ENCODE assay signal across 24 cellular contexts in genomic region chrX:5998901-5999300, GRCh38.
"Had no signal": no experiment of that assay in that cellular context is flagged by ENCODE, and none has a peak within 500 bp of the region (broad histone marks: within the 10 kb centered on the region; RNA-seq: fewer than 3 reads in every experiment).

No MANE protein-coding gene starts in this region.

- H3K4me3 ChIP-seq: lower lobe of right lung, ovary, right atrium auricular region, right lobe of liver, smooth muscle cell, tibial nerve, uterus had no signal

- H3K27ac Mint-ChIP-seq: naive thymus-derived CD8-positive, alpha-beta T cell; progenitor cell of endocrine pancreas; stimulated activated memory B cell treated with anti-CD40 and anti-IgM and Interleukin-4, amounts not matched to agents 10 μg/mL and 1 μg/mL and 100 μg/mL, for 72 hours; stimulated activated naive CD8-positive, alpha-beta T cell treated with anti-CD3 and anti-CD28 coated beads, Interleukin-15, amount 100 ng/mL, for 72 hours; type B pancreatic cell had no signal

- H3K27me3 Mint-ChIP-seq: naive thymus-derived CD8-positive, alpha-beta T cell; progenitor cell of endocrine pancreas; stimulated activated memory B cell treated with anti-CD40 and anti-IgM and Interleukin-4, amounts not matched to agents 10 μg/mL and 1 μg/mL and 100 μg/mL, for 72 hours; stimulated activated naive CD8-positive, alpha-beta T cell treated with anti-CD3 and anti-CD28 coated beads, Interleukin-15, amount 100 ng/mL, for 72 hours; type B pancreatic cell had no signal

- H3K36me3 Mint-ChIP-seq: naive thymus-derived CD8-positive, alpha-beta T cell; stimulated activated memory B cell treated with anti-CD40 and anti-IgM and Interleukin-4, amounts not matched to agents 10 μg/mL and 1 μg/mL and 100 μg/mL, for 72 hours had no signal

- DNase-seq: kidney glomerular epithelial cell; left cardiac atrium; lower lobe of right lung; mammary epithelial cell; mesenchymal stem cell; naive thymus-derived CD8-positive, alpha-beta T cell; ovary; right lobe of liver; stimulated activated CD4-positive, alpha-beta T cell treated with anti-CD3 and anti-CD28 coated beads, Interleukin-1b, Interleukin-23, amount 100 ng/mL, for 48 hours; stimulated activated CD4-positive, alpha-beta T cell treated with anti-CD3 and anti-CD28 coated beads, Interleukin-2, amount 100 ng/mL, for 48 hours; stimulated activated CD4-positive, alpha-beta T cell treated with anti-CD3 and anti-CD28 coated beads, Interleukin-4, amount 100 ng/mL, for 4 hours; stimulated activated CD8-positive, alpha-beta memory T cell treated with anti-CD3 and anti-CD28 coated beads, Interleukin-4, amount 100 ng/mL, for 48 hours; stimulated activated naive CD4-positive, alpha-beta T cell treated with Interleukin-2 at 50 U/mL for 16 hours; stimulated activated naive CD8-positive, alpha-beta T cell treated with anti-CD3 and anti-CD28 coated beads, Interleukin-15, amount 100 ng/mL, for 72 hours; substantia nigra; uterus had no signal

- H3K4me1 Mint-ChIP-seq: naive thymus-derived CD8-positive, alpha-beta T cell; nephron; stimulated activated memory B cell treated with anti-CD40 and anti-IgM and Interleukin-4, amounts not matched to agents 10 μg/mL and 1 μg/mL and 100 μg/mL, for 72 hours; stimulated activated naive CD8-positive, alpha-beta T cell treated with anti-CD3 and anti-CD28 coated beads, Interleukin-15, amount 100 ng/mL, for 72 hours had no signal

- H3K4me3 Mint-ChIP-seq: naive thymus-derived CD8-positive, alpha-beta T cell; nephron; stimulated activated memory B cell treated with anti-CD40 and anti-IgM and Interleukin-4, amounts not matched to agents 10 μg/mL and 1 μg/mL and 100 μg/mL, for 72 hours; stimulated activated naive CD8-positive, alpha-beta T cell treated with anti-CD3 and anti-CD28 coated beads, Interleukin-15, amount 100 ng/mL, for 72 hours; type B pancreatic cell had no signal

- H3K27me3 ChIP-seq: ovary, right atrium auricular region, right lobe of liver, tibial nerve, uterus had no signal

- H3K9me3 Mint-ChIP-seq: nephron; stimulated activated memory B cell treated with anti-CD40 and anti-IgM and Interleukin-4, amounts not matched to agents 10 μg/mL and 1 μg/mL and 100 μg/mL, for 72 hours; stimulated activated naive CD8-positive, alpha-beta T cell treated with anti-CD3 and anti-CD28 coated beads, Interleukin-15, amount 100 ng/mL, for 72 hours; type B pancreatic cell had no signal

- H3K9me3 ChIP-seq: lower lobe of right lung, ovary, right atrium auricular region, right lobe of liver, tibial nerve, uterus had no signal

- H3K27ac ChIP-seq: lower lobe of right lung, ovary, right atrium auricular region, right lobe of liver, tibial nerve, uterus had no signal

- H3K36me3 ChIP-seq: lower lobe of right lung, ovary, right atrium auricular region, right lobe of liver, tibial nerve, uterus had no signal

- FAIRE-seq: keratinocyte had no signal

- H3K4me2 ChIP-seq: smooth muscle cell had no signal

- H3K4me1 ChIP-seq: lower lobe of right lung, right atrium auricular region, right lobe of liver, tibial nerve, uterus had no signal
